ENCODE assay signal across 8 cellular contexts in the genomic region with DNA sequence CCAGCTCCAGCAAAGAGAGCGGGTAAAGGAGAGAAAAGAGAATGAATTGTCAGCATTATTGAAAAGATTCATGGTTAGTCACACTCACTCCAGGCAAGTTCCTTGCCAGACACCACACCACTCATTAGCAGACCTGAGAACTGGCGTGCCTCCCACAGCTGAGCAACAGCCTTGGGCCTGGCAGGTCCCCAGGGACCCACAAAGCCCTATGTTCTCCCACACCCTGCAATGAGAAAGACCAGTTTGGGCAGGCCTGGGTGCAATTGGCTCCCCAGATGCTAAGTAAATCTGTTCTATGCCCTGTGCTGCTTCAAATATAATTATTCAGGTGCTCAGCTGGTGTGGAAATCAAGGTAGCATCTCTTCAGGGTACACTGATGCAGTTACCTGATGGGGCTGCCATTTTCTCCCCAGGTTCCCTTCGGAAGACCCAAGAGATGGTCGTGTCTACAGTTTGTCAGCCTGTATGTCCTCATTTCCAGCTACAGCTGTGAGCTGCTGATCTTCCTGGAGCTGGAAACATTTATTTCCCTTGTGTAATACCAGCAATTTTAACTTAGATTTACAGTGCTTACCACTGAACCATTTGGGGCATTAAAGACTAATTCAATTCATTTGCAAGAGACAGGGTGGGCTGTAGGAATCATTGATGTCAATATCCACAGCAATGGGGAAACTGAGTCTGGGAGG.
DNase-seq lines count a peak whose midpoint lies in the region; ATAC-seq and TF ChIP-seq lines count a peak whose summit lies in the region.

No MANE protein-coding gene starts in this region.

- no peak overlapping the region for H2AK5ac ChIP-seq in neuronal stem cell (ENCODE audit: low read depth, low read length)

- H3K36me3 Mint-ChIP-seq in activated naive CD4-positive, alpha-beta T cell treated with anti-CD3 and anti-CD28 coated beads, Interleukin-2, amount 50 U/mL, for 72 hours = no peaks in the 10 kb centered on the region
- H3K36me3 Mint-ChIP-seq in mesothelial cell of epicardium (no peaks in the 10 kb centered on the region), T-cell (no peaks in the 10 kb centered on the region)

- no peak overlapping the region for H4K91ac ChIP-seq in neuronal stem cell (ENCODE audit: low read depth, low read length, poor library complexity)

- H3K4me1 ChIP-seq in neuronal stem cell (ENCODE audit: control insufficient read depth in 2 of 2, insufficient read depth in 1 of 2, low read depth in 1 of 2, low read length in 2 of 2) = peaks cover 3 to 10% of the 10 kb centered on the region in 2 donors
- peaks cover 0 to 22% (median 16%) of the 10 kb centered on the region in 4 donors for H3K4me1 ChIP-seq in tibial artery

- H3K18ac ChIP-seq in neuronal stem cell (ENCODE audit: low read length) = no peak overlapping the region

- no peak overlapping the region for H3K9ac ChIP-seq in neuronal stem cell (ENCODE audit: low read depth, low read length, poor library complexity)

- H2BK15ac ChIP-seq in neuronal stem cell (ENCODE audit: low read length) = no peak overlapping the region

- no peak overlapping the region for H3K4ac ChIP-seq in neuronal stem cell (ENCODE audit: low read length)

- DNase-seq in GM03348 (ENCODE audit: low spot score) (peak; percentile 71), neuronal stem cell (ENCODE audit: low spot score) (no peak), mesothelial cell of epicardium (ENCODE audit: low spot score in 2 of 2, unreplicated experiment in 2 of 2) (no peak), tibial artery (no peak), T-cell (no peak)
- DNase-seq in activated naive CD4-positive, alpha-beta T cell treated with anti-CD3 and anti-CD28 coated beads, Interleukin-2, amount 50 U/mL, for 72 hours (ENCODE audit: low spot score in 2 of 2) = peak; percentile 24 to 61

- CTCF ChIA-PET in T-cell (lab: Charles Lee) = interaction anchor here in 1 of 2 donors (0.7 to 0.9 kb wide), 2 partner anchors 9 to 161 kb away, joined by 3 to 5 read pairs; no protein-coding TSS in a partner anchor

- H3K4me3 Mint-ChIP-seq in mesothelial cell of epicardium (no peak overlapping the region), T-cell (no peak overlapping the region)

- no peak overlapping the region for H3K4me2 ChIP-seq in neuronal stem cell (ENCODE audit: insufficient read depth, low read length, poor library complexity, severe bottlenecking)

- H3K23ac ChIP-seq in neuronal stem cell (ENCODE audit: low read depth, low read length, poor library complexity) = no peak overlapping the region

- H3K27me3 Mint-ChIP-seq in mesothelial cell of epicardium (ENCODE audit: low read depth) (no peaks in the 10 kb centered on the region), T-cell (no peaks in the 10 kb centered on the region)

- no peak overlapping the region for H3K27ac Mint-ChIP-seq in activated naive CD4-positive, alpha-beta T cell treated with anti-CD3 and anti-CD28 coated beads, Interleukin-2, amount 50 U/mL, for 72 hours
- H3K27ac Mint-ChIP-seq in mesothelial cell of epicardium = no peak overlapping the region
- H3K27ac Mint-ChIP-seq in T-cell = no peak overlapping the region

- H3K9me3 ChIP-seq in neuronal stem cell (replicated peaks in 1 of 2; ENCODE audit: control insufficient read depth in 2 of 2, insufficient read depth in 1 of 2, low read depth in 1 of 2, low read length in 2 of 2) = no peaks in the 10 kb centered on the region
- no peaks in the 10 kb centered on the region for H3K9me3 ChIP-seq in tibial artery

- H2BK5ac ChIP-seq in neuronal stem cell (ENCODE audit: low read length) = no peak overlapping the region

- no peaks in the 10 kb centered on the region for H3K79me1 ChIP-seq in neuronal stem cell (ENCODE audit: low read depth, low read length)

- TF ChIP-seq CTCF in mesothelial cell of epicardium (IDR thresholded peaks at IDR 0.05; ENCODE audit: unreplicated experiment) (no peak), tibial artery (IDR thresholded peaks at IDR 0.05) (no peak)

- H3K27me3 ChIP-seq in neuronal stem cell (ENCODE audit: control insufficient read depth in 3 of 3, insufficient read depth in 3 of 3, low read depth in 1 of 3, low read length in 3 of 3) = no peaks in the 10 kb centered on the region
- H3K27me3 ChIP-seq in tibial artery = no peaks in the 10 kb centered on the region

- peak overlapping the region; percentile 36 for H2AFZ ChIP-seq in neuronal stem cell (ENCODE audit: low read length)

- H4K8ac ChIP-seq in neuronal stem cell (ENCODE audit: low read depth, low read length) = no peak overlapping the region

- intact Hi-C loops in tibial artery (cut with DNase I; ENCODE audit: low total_unique reads) = no loop called here

- no peak overlapping the region for H3K14ac ChIP-seq in neuronal stem cell (ENCODE audit: low read length)

- no peaks in the 10 kb centered on the region for H3K36me3 ChIP-seq in neuronal stem cell (replicated peaks in 1 of 2; ENCODE audit: control insufficient read depth in 2 of 2, insufficient read depth in 2 of 2, low read length in 2 of 2)
- H3K36me3 ChIP-seq in tibial artery = no peaks in the 10 kb centered on the region

- H2BK12ac ChIP-seq in neuronal stem cell (ENCODE audit: low read length) = no peak overlapping the region

- peaks cover 0 to 8% of the 10 kb centered on the region in 2 donors for H3K9me3 Mint-ChIP-seq in activated naive CD4-positive, alpha-beta T cell treated with anti-CD3 and anti-CD28 coated beads, Interleukin-2, amount 50 U/mL, for 72 hours
- no peaks in the 10 kb centered on the region for H3K9me3 Mint-ChIP-seq in mesothelial cell of epicardium
- peaks cover 0 to 4% (median 0%) of the 10 kb centered on the region in 3 donors for H3K9me3 Mint-ChIP-seq in T-cell

- POLR2A ChIA-PET in T-cell (lab: Charles Lee) = no interaction called here

- ATAC-seq in GM19463 (IDR thresholded peaks at IDR 0.05; ENCODE audit: unreplicated experiment) (peak; percentile 83), HG03521 (IDR thresholded peaks at IDR 0.05; ENCODE audit: unreplicated experiment) (peak; percentile 83), T-cell (replicated peaks in 1 of 4) (no peak)
- ATAC-seq in activated naive CD4-positive, alpha-beta T cell treated with anti-CD3 and anti-CD28 coated beads, Interleukin-2, amount 50 U/mL, for 72 hours = peak; percentile 94 to 95

- H3K27ac ChIP-seq in neuronal stem cell (replicated peaks; ENCODE audit: low read length) (no peak overlapping the region), tibial artery (no peak overlapping the region)

- no peak overlapping the region for H3K4me3 ChIP-seq in neuronal stem cell (ENCODE audit: low read length in 2 of 2)
- H3K4me3 ChIP-seq in tibial artery = no peak overlapping the region

- peaks cover 20% of the 10 kb centered on the region for H3K4me1 Mint-ChIP-seq in mesothelial cell of epicardium
- peaks cover 12 to 25% (median 17%) of the 10 kb centered on the region in 3 donors for H3K4me1 Mint-ChIP-seq in T-cell

- H2BK120ac ChIP-seq in neuronal stem cell (ENCODE audit: low read depth, low read length) = no peak overlapping the region

- no CpG with 5 or more reads among the region's 4 CpGs for WGBS in neuronal stem cell (ENCODE audit: extremely low coverage in 2 of 2, insufficient read length in 2 of 2, insufficient replicate concordance in 1 of 2), 2 donors

Comparison
In these comparisons a context has a peak if more than half of its experiments do, and no peak if none do; other contexts are left out.
1. DNase-seq: peak in GM03348 (single experiment) and activated naive CD4-positive, alpha-beta T cell treated with anti-CD3 and anti-CD28 coated beads, Interleukin-2, amount 50 U/mL, for 72 hours (2 of 2); none in neuronal stem cell (single experiment), mesothelial cell of epicardium (0 of 2), tibial artery (0 of 2) and T-cell (0 of 34).
2. ATAC-seq: peak in GM19463 (single experiment), HG03521 (single experiment) and activated naive CD4-positive, alpha-beta T cell treated with anti-CD3 and anti-CD28 coated beads, Interleukin-2, amount 50 U/mL, for 72 hours (2 of 2); none in T-cell (0 of 4).